ENCODE assay signal across 1 cellular context in the genomic region with DNA sequence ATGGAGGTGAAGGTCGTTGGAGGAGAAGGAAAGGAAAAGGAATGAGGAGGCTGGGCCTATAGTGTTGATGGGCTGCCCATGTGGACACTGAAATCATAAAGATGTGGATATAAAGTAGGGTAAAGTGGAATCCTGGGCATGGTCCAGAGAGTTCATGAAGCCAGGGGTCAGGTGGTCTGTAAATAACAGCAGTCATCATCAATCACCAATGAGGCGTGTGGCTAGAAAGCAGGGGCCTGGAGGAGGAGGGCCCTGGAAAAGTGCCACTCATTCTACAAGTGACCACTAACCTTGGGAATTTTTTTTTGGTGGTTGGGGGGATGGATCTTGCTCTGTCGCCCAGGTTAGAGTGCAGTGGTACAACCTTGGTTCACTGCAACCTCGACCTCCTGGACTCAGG.
TF ChIP-seq lines count a peak whose summit lies in the region.

No MANE protein-coding gene starts in this region.

TF ChIP-seq in GM12878, 131 proteins besides CTCF, POLR2A, EP300 and RAD21:
- TF ChIP-seq RUNX3 (IDR thresholded peaks at IDR 0.05; ENCODE audit: low read length) (peak; percentile 44), IKZF1 (conservative IDR thresholded peaks at IDR 0.05) (0 out of 2 replicates have a peak, but pooled peaks have one; percentile 12), ZNF207 (IDR thresholded peaks at IDR 0.05; ENCODE audit: borderline replicate concordance) (no peak)
- TF ChIP-seq, protein P1, sequence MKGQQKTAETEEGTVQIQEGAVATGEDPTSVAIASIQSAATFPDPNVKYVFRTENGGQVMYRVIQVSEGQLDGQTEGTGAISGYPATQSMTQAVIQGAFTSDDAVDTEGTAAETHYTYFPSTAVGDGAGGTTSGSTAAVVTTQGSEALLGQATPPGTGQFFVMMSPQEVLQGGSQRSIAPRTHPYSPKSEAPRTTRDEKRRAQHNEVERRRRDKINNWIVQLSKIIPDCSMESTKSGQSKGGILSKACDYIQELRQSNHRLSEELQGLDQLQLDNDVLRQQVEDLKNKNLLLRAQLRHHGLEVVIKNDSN (IDR thresholded peaks at IDR 0.05; ENCODE audit: borderline replicate concordance, extremely low read length, insufficient read depth, low read depth, low read length): no peak
